Comparison of ENCODE assay signal across 13 cellular contexts in the genomic region with DNA sequence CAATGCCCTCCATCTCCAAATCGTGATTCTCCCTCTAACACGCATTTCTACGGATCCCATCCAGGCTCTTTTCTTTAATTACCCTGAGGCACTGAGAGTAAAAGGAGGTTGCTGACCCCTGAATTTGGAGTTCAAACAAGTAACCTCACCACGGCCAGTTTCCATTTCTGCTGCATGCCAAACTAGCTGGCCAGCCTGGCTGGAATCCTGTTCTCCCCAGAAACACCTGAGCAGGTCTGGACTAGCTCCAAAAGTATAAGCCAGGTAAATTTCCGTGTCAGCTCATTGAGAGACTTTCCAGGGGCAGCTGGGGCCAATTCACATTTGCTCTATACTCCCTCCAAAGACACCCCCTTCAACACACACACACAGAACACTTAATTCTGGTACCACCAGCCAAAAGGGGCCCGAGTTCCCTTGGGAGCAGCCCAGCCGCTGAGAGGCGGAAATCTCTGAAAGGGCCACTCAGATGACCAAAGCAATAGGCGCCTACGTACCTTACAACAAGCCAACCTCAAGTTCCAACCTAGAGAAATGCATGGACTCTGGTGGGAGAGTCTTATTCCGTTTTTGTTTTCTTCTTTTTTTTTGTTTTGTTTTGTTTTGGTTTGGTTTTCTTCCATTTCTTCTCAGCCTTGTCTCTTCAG.
DNase-seq lines count a peak whose midpoint lies in the region; ATAC-seq and TF ChIP-seq lines count a peak whose summit lies in the region.
"Had no signal": no experiment of that assay in that cellular context is flagged by ENCODE, and none has a peak within 500 bp of the region (broad histone marks: within the 10 kb centered on the region; RNA-seq: fewer than 3 reads in every experiment).

No MANE protein-coding gene starts in this region.

- H3K36me3 Mint-ChIP-seq in T-helper 17 cell (ENCODE audit: low read depth) = peaks cover 5% of the 10 kb centered on the region
- no peaks in the 10 kb centered on the region for H3K36me3 Mint-ChIP-seq in activated CD4-positive, alpha-beta T cell treated with anti-CD3 and anti-CD28 coated beads, Interleukin-2, amount 10 ng/mL, durations not matched to agents 24 days and 14 days (ENCODE audit: low read depth)

- peaks cover 0 to 4% of the 10 kb centered on the region in 2 donors for H3K4me1 ChIP-seq in breast epithelium

- H3K9me3 Mint-ChIP-seq in activated CD4-positive, alpha-beta T cell treated with anti-CD3 and anti-CD28 coated beads, Interleukin-2, amount 10 ng/mL, durations not matched to agents 24 days and 14 days = no peaks in the 10 kb centered on the region
- H3K9me3 Mint-ChIP-seq: activated T-helper 2 cell treated with anti-CD3 and anti-CD28 coated beads, Interferon-gamma antibody, Interleukin-2, Interleukin-4, amounts not matched to agents 10 μg/mL and 5 μg/mL and 100 μg/mL, durations not matched to agents 14 hours and 24 hours and 36 hours had no signal

- no peaks in the 10 kb centered on the region for H3K9me3 ChIP-seq in breast epithelium
- no peaks in the 10 kb centered on the region for H3K9me3 ChIP-seq in T-helper 17 cell (ENCODE audit: control insufficient read depth, low read length, poor library complexity, severe bottlenecking)
- H3K9me3 ChIP-seq: SJSA1 had no signal

- peak overlapping the region; percentile 77 for H3K4me3 Mint-ChIP-seq in T-helper 17 cell
- H3K4me3 Mint-ChIP-seq in activated CD4-positive, alpha-beta T cell treated with anti-CD3 and anti-CD28 coated beads, Interleukin-2, amount 10 ng/mL, durations not matched to agents 24 days and 14 days = no peak overlapping the region

- H3K27ac Mint-ChIP-seq in T-helper 17 cell = no peak overlapping the region
- no peak overlapping the region for H3K27ac Mint-ChIP-seq in activated CD4-positive, alpha-beta T cell treated with anti-CD3 and anti-CD28 coated beads, Interleukin-2, amount 10 ng/mL, durations not matched to agents 24 days and 14 days
- H3K27ac Mint-ChIP-seq: activated T-helper 2 cell treated with anti-CD3 and anti-CD28 coated beads, Interferon-gamma antibody, Interleukin-2, Interleukin-4, amounts not matched to agents 10 μg/mL and 5 μg/mL and 100 μg/mL, durations not matched to agents 14 hours and 24 hours and 36 hours had no signal

- peak overlapping the region in 1 of 3 donors; percentile 75 for H3K4me3 ChIP-seq in breast epithelium
- H3K4me3 ChIP-seq: SJSA1 had no signal

- DNase-seq in T47D (ENCODE audit: low read depth in 1 of 2, low spot score in 1 of 2) = peak; percentile 77 to 79
- DNase-seq in breast epithelium (ENCODE audit: low spot score in 2 of 2) = no peak
- DNase-seq in T-helper 17 cell = no peak
- peak; percentile 18 for DNase-seq in kidney tubule cell (ENCODE audit: low spot score)
- DNase-seq in ureter (ENCODE audit: low spot score) = peak; percentile 53
- DNase-seq in EL = no peak
- DNase-seq in activated CD4-positive, alpha-beta T cell treated with anti-CD3 and anti-CD28 coated beads, Interleukin-2, amount 10 ng/mL, durations not matched to agents 24 days and 14 days = no peak
- DNase-seq: activated CD4-positive, alpha-beta T cell treated with anti-CD3 and anti-CD28 coated beads for 1 hour; NCI-H1694; NCI-H774 had no signal

- H3K36me3 ChIP-seq in breast epithelium = no peaks in the 10 kb centered on the region
- H3K36me3 ChIP-seq: SJSA1 had no signal

- peaks cover 21% of the 10 kb centered on the region for H3K4me1 Mint-ChIP-seq in T-helper 17 cell
- H3K4me1 Mint-ChIP-seq in activated CD4-positive, alpha-beta T cell treated with anti-CD3 and anti-CD28 coated beads, Interleukin-2, amount 10 ng/mL, durations not matched to agents 24 days and 14 days = peaks cover 4% of the 10 kb centered on the region

- H3K27me3 Mint-ChIP-seq in T-helper 17 cell = peaks cover 66% of the 10 kb centered on the region
- peaks cover 49% of the 10 kb centered on the region for H3K27me3 Mint-ChIP-seq in activated CD4-positive, alpha-beta T cell treated with anti-CD3 and anti-CD28 coated beads, Interleukin-2, amount 10 ng/mL, durations not matched to agents 24 days and 14 days

- in situ Hi-C loops in T47D (cut with HindIII; ENCODE audit: low pct_unique_long_range_greater_than_20kb, low sequenced_read_pairs) = no loop called here

- TF ChIP-seq POLR2A in breast epithelium (IDR thresholded peaks at IDR 0.05) = no peak

- ATAC-seq in T-helper 17 cell (no peak), HG03469 (IDR thresholded peaks at IDR 0.05; ENCODE audit: unreplicated experiment) (no peak)

- intact Hi-C loops in breast epithelium (cut with DNase I; ENCODE audit: low total_unique reads) = no loop called here
- intact Hi-C loops in activated CD4-positive, alpha-beta T cell treated with anti-CD3 and anti-CD28 coated beads, Interleukin-2, amount 10 ng/mL, durations not matched to agents 24 days and 14 days (cut with micrococcal nuclease) = no loop called here

- no peak overlapping the region for H3K27ac ChIP-seq in breast epithelium
- H3K27ac ChIP-seq: SJSA1 had no signal

- no peak for TF ChIP-seq CTCF in breast epithelium (IDR thresholded peaks at IDR 0.05)

- peaks cover 6 to 27% of the 10 kb centered on the region in 2 donors for H3K27me3 ChIP-seq in breast epithelium

Comparison
In these comparisons a context has a peak if more than half of its experiments do, and no peak if none do; other contexts are left out.
1. DNase-seq: peak in T47D (2 of 2), kidney tubule cell (single experiment) and ureter (single experiment); none in breast epithelium (0 of 2), T-helper 17 cell (0 of 3), EL (single experiment) and activated CD4-positive, alpha-beta T cell treated with anti-CD3 and anti-CD28 coated beads, Interleukin-2, amount 10 ng/mL, durations not matched to agents 24 days and 14 days (single experiment).